Comparison of ENCODE assay signal across 28 cellular contexts in the genomic region with DNA sequence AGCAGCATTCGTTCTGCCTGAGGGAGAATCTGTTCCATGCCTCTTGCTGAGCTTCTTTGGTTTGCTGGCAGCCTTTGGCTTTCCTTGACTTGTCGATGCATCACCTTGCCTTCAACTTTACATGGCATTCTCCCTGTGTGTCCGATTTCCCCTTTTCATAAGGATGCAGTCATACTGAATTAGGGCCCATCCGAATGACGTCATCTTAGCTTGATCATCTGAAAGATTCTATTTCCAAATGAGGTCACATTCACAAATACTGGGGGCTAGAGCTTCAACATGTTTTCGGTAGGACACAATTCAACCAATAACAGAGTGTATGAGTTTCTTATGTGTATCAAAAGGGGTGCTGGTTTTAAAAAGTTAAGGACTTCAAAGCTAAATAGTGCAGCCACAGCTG.
"Had no signal": no experiment of that assay in that cellular context is flagged by ENCODE, and none has a peak within 500 bp of the region (broad histone marks: within the 10 kb centered on the region; RNA-seq: fewer than 3 reads in every experiment).

No MANE protein-coding gene starts in this region.

- H2AFZ ChIP-seq: neural progenitor cell had no signal

- ATAC-seq: naive thymus-derived CD4-positive, alpha-beta T cell; natural killer cell; pancreas; right cardiac atrium; sciatic nerve; stimulated activated memory B cell treated with anti-CD40 and anti-IgM and Interleukin-4, amounts not matched to agents 10 μg/mL and 1 μg/mL and 100 μg/mL, for 72 hours; stimulated activated naive CD8-positive, alpha-beta T cell treated with anti-CD3 and anti-CD28 coated beads, Interleukin-15, amount 100 ng/mL, for 72 hours; stimulated activated naive CD8-positive, alpha-beta T cell treated with anti-CD3 and anti-CD28 coated beads, Interleukin-15, Interleukin-2, amounts not matched to agents 100 U/mL and 50 U/mL, for 24 hours; upper lobe of right lung had no signal

- H3K27ac ChIP-seq: neural progenitor cell, pancreas, prostate gland, skin epidermis, spleen, suprapubic skin, testis, tibial artery, transverse colon, upper lobe of right lung, uterus had no signal

- H3K9ac ChIP-seq: neural progenitor cell had no signal

- H3K36me3 ChIP-seq: neural progenitor cell, pancreas, prostate gland, spleen, suprapubic skin, tibial artery, transverse colon, upper lobe of right lung, uterus had no signal

- H3K4me3 ChIP-seq: neural progenitor cell, pancreas, prostate gland, skin epidermis, smooth muscle cell, spleen, suprapubic skin, testis, tibial artery, transverse colon, upper lobe of right lung, uterus had no signal

- H3K4me2 ChIP-seq: neural progenitor cell, smooth muscle cell had no signal

- H3K27me3 ChIP-seq: neural progenitor cell, pancreas, spleen, suprapubic skin, testis, tibial artery, transverse colon, upper lobe of right lung, uterus had no signal

- H3K9me3 ChIP-seq: pancreas, prostate gland, spleen, suprapubic skin, testis, tibial artery, transverse colon, upper lobe of right lung, uterus had no signal

- H3K4me1 ChIP-seq: neural progenitor cell, pancreas, prostate gland, spleen, testis, tibial artery, transverse colon, upper lobe of right lung had no signal

- FAIRE-seq: pancreas had no signal

- DNase-seq: naive thymus-derived CD4-positive, alpha-beta T cell; natural killer cell; occipital lobe; pancreas; retina; right cardiac atrium; spleen; stimulated activated CD4-positive, alpha-beta T cell treated with anti-CD3 and anti-CD28 coated beads, Interleukin-12 subunit alpha, Interleukin-12 subunit beta, amount 100 ng/mL, for 4 hours; stimulated activated CD4-positive, alpha-beta T cell treated with anti-CD3 and anti-CD28 coated beads, Interleukin-1b, Interleukin-23, amount 100 ng/mL, for 48 hours; stimulated activated CD4-positive, alpha-beta T cell treated with anti-CD3 and anti-CD28 coated beads, Interleukin-4, amount 100 ng/mL, for 1 hour; stimulated activated CD4-positive, alpha-beta T cell treated with anti-CD3 and anti-CD28 coated beads, Interleukin-4, amount 100 ng/mL, for 4 hours; stimulated activated CD8-positive, alpha-beta memory T cell treated with anti-CD3 and anti-CD28 coated beads, Interleukin-4, amount 100 ng/mL, for 48 hours; stimulated activated naive CD4-positive, alpha-beta T cell; stimulated activated naive CD8-positive, alpha-beta T cell treated with anti-CD3 and anti-CD28 coated beads, Interleukin-15, amount 100 ng/mL, for 72 hours; stimulated activated naive CD8-positive, alpha-beta T cell treated with anti-CD3 and anti-CD28 coated beads, Interleukin-15, Interleukin-2, amounts not matched to agents 100 U/mL and 50 U/mL, for 24 hours; substantia nigra; testis; tibial artery; transverse colon; upper lobe of right lung; uterus had no signal
